Comparison of ENCODE assay signal across 1 cellular context in the genomic region with DNA sequence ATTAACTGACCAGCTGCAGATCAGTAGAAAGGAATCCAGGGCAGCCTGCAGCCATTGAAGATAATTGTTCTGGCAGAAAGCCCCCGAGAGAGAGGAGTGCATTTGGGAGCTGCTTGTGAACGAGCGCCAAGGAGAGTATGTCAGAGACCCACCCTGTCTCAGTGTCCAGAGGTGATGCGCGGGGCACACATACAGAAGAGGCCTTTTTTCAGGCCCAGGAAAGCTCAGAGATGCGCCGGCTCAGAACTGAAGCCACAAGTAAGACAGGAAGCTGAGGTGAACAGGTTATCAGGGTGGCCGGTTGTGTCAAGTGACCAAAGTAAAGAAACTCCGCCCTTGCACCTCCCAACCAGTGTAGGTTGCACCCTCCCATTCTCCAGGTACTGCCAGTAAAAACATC.
A peak's percentile ranks its signal among the peaks of the same experiment; 100 is the strongest.
TF ChIP-seq lines count a peak whose summit lies in the region.

No MANE protein-coding gene starts in this region.

TF ChIP-seq in GM12878, 131 proteins besides CTCF, POLR2A, EP300 and RAD21:
- TF ChIP-seq RUNX3 (IDR thresholded peaks at IDR 0.05; ENCODE audit: low read length): peak; percentile 23; the same call in 1 of the 2 replicates
- TF ChIP-seq GABPA (IDR thresholded peaks at IDR 0.05; ENCODE audit: low read depth): no peak
